ENCODE assay signal across 8 cellular contexts in the genomic region with DNA sequence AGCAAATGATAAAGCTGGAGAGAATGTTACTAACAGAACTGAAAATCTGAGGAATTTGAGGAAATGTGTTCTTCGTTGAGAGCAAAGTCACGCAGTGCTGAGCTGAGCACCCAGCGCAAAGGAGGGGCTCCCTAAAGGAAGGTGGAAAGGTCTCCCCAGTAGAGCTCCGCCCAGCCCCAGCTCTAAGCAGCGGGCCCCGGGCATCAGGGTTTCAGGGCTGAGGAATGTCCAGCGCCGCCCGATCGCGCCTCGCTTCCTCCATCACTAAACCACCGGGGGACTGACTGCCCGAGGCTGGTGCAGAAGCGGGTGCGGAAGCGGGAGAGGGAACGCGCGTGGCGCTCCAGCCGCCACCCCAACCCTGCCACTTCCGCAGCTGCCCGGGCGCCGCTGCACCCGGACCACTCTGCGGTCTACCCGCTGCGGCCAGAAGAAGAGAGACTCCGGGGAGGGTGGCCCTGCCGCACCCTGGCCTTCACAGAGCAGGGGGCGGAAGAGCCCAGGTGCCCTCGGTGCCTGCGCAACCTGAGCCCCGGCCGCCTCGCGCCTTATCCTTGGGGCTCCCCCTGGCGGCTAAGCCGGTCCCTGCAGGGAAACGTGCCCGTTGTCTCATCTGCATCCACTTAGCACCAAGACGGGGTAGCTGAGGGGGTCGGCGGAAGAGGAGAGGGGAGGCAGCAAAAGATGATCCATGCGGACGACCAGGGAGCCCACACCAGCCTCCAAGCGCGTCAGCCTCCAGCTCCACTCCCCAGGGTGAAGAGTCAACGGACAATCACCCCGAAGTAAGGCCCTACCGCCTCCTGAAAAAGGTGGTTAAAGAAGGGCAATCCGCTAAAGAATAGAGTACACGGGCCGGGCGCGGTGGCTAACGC. TPM values are rescaled to one million over a fixed set of nuclear protein-coding genes. Genes with fewer than 3 reads are reported as not detected.
A peak's percentile ranks its signal among the peaks of the same experiment; 100 is the strongest.
DNase-seq lines count a peak whose midpoint lies in the region; ATAC-seq and TF ChIP-seq lines count a peak whose summit lies in the region.

No MANE protein-coding gene starts in this region.

- H3K4me1 ChIP-seq in effector memory CD4-positive, alpha-beta T cell (ENCODE audit: control insufficient read depth, insufficient read depth, low read length, poor library complexity, severe bottlenecking), result peaks cover 7% of the 10 kb centered on the region
- no peaks in the 10 kb centered on the region for H3K4me1 ChIP-seq in mesendoderm (ENCODE audit: control insufficient read depth, low read depth, low read length)

- H3K27ac ChIP-seq in effector memory CD4-positive, alpha-beta T cell (ENCODE audit: insufficient read depth, low read length, poor library complexity, severe bottlenecking), result peak overlapping the region; percentile 42
- no peak overlapping the region for H3K27ac ChIP-seq in mesendoderm (ENCODE audit: low read depth, low read length)

- no peaks in the 10 kb centered on the region for H3K27me3 ChIP-seq in effector memory CD4-positive, alpha-beta T cell (replicated peaks; ENCODE audit: control insufficient read depth, insufficient read depth, low read length, poor library complexity, severe bottlenecking)
- no peaks in the 10 kb centered on the region for H3K27me3 ChIP-seq in mesendoderm (ENCODE audit: insufficient read depth, low read length, poor library complexity)

- WGBS in mesendoderm (ENCODE audit: extremely low coverage, insufficient coverage, low lambda C conversion rate), result no CpG with 5 or more reads among the region's 59 CpGs

- DNase-seq in AG09309 (ENCODE audit: low read depth) (no peak), NCI-H748 treated with DMSO at 0.1 percent for 48 hours (lab: John Stamatoyannopoulos, UW) (peak; percentile 64), mesendoderm (peak; percentile 84)
- DNase-seq in activated CD8-positive, alpha-beta memory T cell treated with anti-CD3 and anti-CD28 coated beads for 24 hours, result peak; percentile 100
- DNase-seq in effector memory CD4-positive, alpha-beta T cell, result peak; percentile 77 to 85 (median 79)
- peak; percentile 86 for DNase-seq in stimulated activated CD8-positive, alpha-beta memory T cell treated with anti-CD3 and anti-CD28 coated beads, Interleukin-12 subunit alpha, Interleukin-12 subunit beta, amount 100 ng/mL, for 4 hours (ENCODE audit: low read depth)

- H2AK5ac ChIP-seq in mesendoderm (ENCODE audit: low read length), result no peak overlapping the region

- no peak overlapping the region for H3K18ac ChIP-seq in mesendoderm (ENCODE audit: low read length)

- ATAC-seq in GM18867 (IDR thresholded peaks at IDR 0.05; ENCODE audit: unreplicated experiment) (peak; percentile 71), HG03432 (IDR thresholded peaks at IDR 0.05; ENCODE audit: unreplicated experiment) (peak; percentile 80)

- no peak overlapping the region for H2BK5ac ChIP-seq in mesendoderm (ENCODE audit: low read length)

- no peak overlapping the region for H2BK120ac ChIP-seq in mesendoderm (ENCODE audit: low read depth, low read length)

- H4K8ac ChIP-seq in mesendoderm (ENCODE audit: low read depth, low read length), result no peak overlapping the region

- peak; percentile 96 for TF ChIP-seq CTCF in AG09309 (IDR thresholded peaks at IDR 0.05; ENCODE audit: control insufficient read depth, insufficient read depth, low read depth, low read length, missing control alignments)

- H3K4me3 ChIP-seq in AG09309 (ENCODE audit: control insufficient read depth, low read depth, low read length) (peak overlapping the region; percentile 62), mesendoderm (ENCODE audit: low read length) (peak overlapping the region; percentile 26)
- H3K4me3 ChIP-seq in effector memory CD4-positive, alpha-beta T cell (ENCODE audit: insufficient read depth, low read depth, low read length, poor library complexity, severe bottlenecking), result peak overlapping the region; percentile 53

- H3K79me1 ChIP-seq in mesendoderm (ENCODE audit: low read length), result no peaks in the 10 kb centered on the region

- H3K23ac ChIP-seq in mesendoderm (ENCODE audit: low read length), result no peak overlapping the region

- peak overlapping the region; percentile 70 for H3K4me2 ChIP-seq in mesendoderm (ENCODE audit: low read length)

- H3K79me2 ChIP-seq in mesendoderm (ENCODE audit: control insufficient read depth, insufficient read depth, low read length), result no peaks in the 10 kb centered on the region

- no peaks in the 10 kb centered on the region for H3K36me3 ChIP-seq in effector memory CD4-positive, alpha-beta T cell (ENCODE audit: control insufficient read depth, insufficient read depth, low read length)
- no peaks in the 10 kb centered on the region for H3K36me3 ChIP-seq in mesendoderm (ENCODE audit: control insufficient read depth, insufficient read depth, low read length)

- H2BK15ac ChIP-seq in mesendoderm (replicated peaks; ENCODE audit: low read depth), result no peak overlapping the region

- H3K9ac ChIP-seq in mesendoderm (ENCODE audit: low read length), result peak overlapping the region; percentile 72

- peak overlapping the region; percentile 86 for H3K56ac ChIP-seq in mesendoderm (ENCODE audit: low read length)

- no peaks in the 10 kb centered on the region for H3K9me3 ChIP-seq in effector memory CD4-positive, alpha-beta T cell (ENCODE audit: control insufficient read depth, low read length)

- no peak overlapping the region for H3K4ac ChIP-seq in mesendoderm (ENCODE audit: low read depth, low read length)

- H4K5ac ChIP-seq in mesendoderm (ENCODE audit: low read length), result no peak overlapping the region

RNA-seq across cellular contexts. Expression of gene GUCY2D, which starts 12.4 kb away (rescaled TPM):
- polyA plus RNA-seq in mesendoderm (2013, experiment 1 of 2), result not detected
- not detected for polyA plus RNA-seq in mesendoderm (2013, experiment 2 of 2)

RNA-seq across cellular contexts. Expression of gene ALOX15B, which starts 48.8 kb away (rescaled TPM):
- 0.03 TPM for polyA plus RNA-seq in mesendoderm (2013, experiment 1 of 2)
- 0.07 TPM for polyA plus RNA-seq in mesendoderm (2013, experiment 2 of 2)

RNA-seq across cellular contexts. Expression of gene CNTROB, which starts 58.0 kb away (rescaled TPM):
- polyA plus RNA-seq in mesendoderm (2013, experiment 1 of 2), result 21.6 TPM
- polyA plus RNA-seq in mesendoderm (2013, experiment 2 of 2), result 20.3 TPM

RNA-seq across cellular contexts. Expression of gene TRAPPC1, which starts 58.3 kb away (rescaled TPM):
- 86.5 TPM for polyA plus RNA-seq in mesendoderm (2013, experiment 1 of 2)
- 91.3 TPM for polyA plus RNA-seq in mesendoderm (2013, experiment 2 of 2)
